ENCODE assay signal across 12 cellular contexts in the genomic region with DNA sequence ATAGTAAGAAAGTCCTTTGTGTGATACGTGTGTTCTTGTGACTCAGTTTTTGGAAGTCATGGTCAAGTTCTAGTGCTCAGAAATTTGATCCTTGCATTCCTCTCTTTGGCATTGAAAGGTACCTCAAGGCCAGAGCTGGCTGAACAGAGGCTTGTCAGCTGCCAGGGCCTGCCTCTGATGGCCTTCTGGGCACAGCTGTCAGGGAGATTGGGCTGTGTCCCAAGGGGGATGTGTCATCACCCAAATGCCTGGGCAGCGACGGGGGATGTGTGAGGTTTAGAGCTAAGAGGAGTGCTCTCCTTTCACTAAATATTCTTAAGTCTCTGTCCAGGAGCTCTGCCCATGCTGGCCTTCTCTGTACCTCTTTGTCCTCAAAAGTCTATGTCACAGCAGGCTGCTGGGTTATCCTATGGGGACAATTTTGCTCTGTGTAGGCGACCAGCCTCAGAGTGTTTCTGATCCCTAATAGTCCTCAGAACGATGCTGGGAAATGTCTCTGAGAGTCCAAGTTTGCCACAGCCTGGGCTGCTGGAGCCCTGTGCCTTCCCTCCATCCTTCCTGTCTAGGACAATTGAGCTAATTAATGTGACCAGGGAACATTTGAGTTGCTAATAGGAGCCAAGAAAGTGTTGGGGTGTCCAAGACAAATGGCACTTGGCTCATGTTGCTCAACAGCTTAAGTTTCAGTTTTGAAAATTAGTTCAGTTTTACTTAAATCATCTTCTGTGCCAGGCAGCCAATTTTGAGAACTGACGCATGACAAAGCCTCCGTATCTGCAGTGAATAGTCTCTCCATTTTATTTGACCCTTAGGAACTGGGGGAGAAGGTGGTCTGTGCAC.
A peak's percentile ranks its signal among the peaks of the same experiment; 100 is the strongest.
DNase-seq lines count a peak whose midpoint lies in the region; ATAC-seq, FAIRE-seq and TF ChIP-seq lines count a peak whose summit lies in the region.
"Had no signal": no experiment of that assay in that cellular context is flagged by ENCODE, and none has a peak within 500 bp of the region (broad histone marks: within the 10 kb centered on the region; RNA-seq: fewer than 3 reads in every experiment).

No MANE protein-coding gene starts in this region.

- intact Hi-C loops in gastrocnemius medialis (cut with DNase I; ENCODE audit: low total_unique reads): loop anchor here (2.0 to 5.0 kb wide), 3 partner anchors 93 to 480 kb away; partner anchors contain the start of gene ZNF521

- TF ChIP-seq CTCF in gastrocnemius medialis (IDR thresholded peaks at IDR 0.05 in 4 of 5, conservative IDR thresholded peaks at IDR 0.05 in 1 of 5): no peak

- TF ChIP-seq POLR2A in gastrocnemius medialis (IDR thresholded peaks at IDR 0.05): no peak

- H3K36me3 ChIP-seq in SJCRH30 (no peaks in the 10 kb centered on the region), gastrocnemius medialis (no peaks in the 10 kb centered on the region)

- ATAC-seq in gastrocnemius medialis: peak; percentile 98 to 99

- H3K4me1 ChIP-seq in SJCRH30 (peaks cover 42% of the 10 kb centered on the region), gastrocnemius medialis (peaks cover 31 to 36% of the 10 kb centered on the region in 2 donors)

- H3K9me3 ChIP-seq in SJCRH30 (replicated peaks): no peaks in the 10 kb centered on the region
- H3K9me3 ChIP-seq in gastrocnemius medialis: no peaks in the 10 kb centered on the region

- H3K4me3 ChIP-seq in SJCRH30 (no peak overlapping the region), gastrocnemius medialis (peak overlapping the region in 3 of 4 donors; percentile 3 to 25 (median 5))

- H3K27ac ChIP-seq in SJCRH30 (peak overlapping the region; percentile 80), gastrocnemius medialis (peak overlapping the region; percentile 73 to 84 (median 82))

- H3K27me3 ChIP-seq in SJCRH30: no peaks in the 10 kb centered on the region
- H3K27me3 ChIP-seq in gastrocnemius medialis: no peaks in the 10 kb centered on the region

- DNase-seq in GM03348 (ENCODE audit: low spot score) (peak; percentile 13), SJCRH30 (peak; percentile 88 to 89), glomerular visceral epithelial cell (ENCODE audit: extremely low spot score) (peak; percentile 33), gastrocnemius medialis (peak; percentile 88 to 95), NCI-H1092 (lab: John Stamatoyannopoulos, UW) (no peak), RCC 7860 (ENCODE audit: low spot score) (no peak), OCI-M1 (lab: John Stamatoyannopoulos, UW) (no peak)
- DNase-seq in effector CD4-positive, alpha-beta T cell: no peak
- DNase-seq: activated gamma-delta T cell; CD4-positive, CD25-positive, alpha-beta regulatory T cell; NCI-H2081 treated with DMSO at 0.1 percent for 48 hours; SIG-M5 had no signal

- FAIRE-seq in RCC 7860 (lab: Jason Lieb, UNC): no peak

- in situ Hi-C loops in gastrocnemius medialis (cut with MboI; ENCODE audit: low sequenced_read_pairs in 4 of 4): no loop called here

Comparison
In these comparisons a context has a peak if more than half of its experiments do, and no peak if none do; other contexts are left out.
1. DNase-seq: peak in GM03348 (single experiment), SJCRH30 (2 of 2), glomerular visceral epithelial cell (single experiment) and gastrocnemius medialis (2 of 2); none in NCI-H1092 (single experiment), RCC 7860 (single experiment), effector CD4-positive, alpha-beta T cell (single experiment) and OCI-M1 (single experiment).